ENCODE assay signal across 26 cellular contexts in genomic region chr2:8527676-8528075, GRCh38.
DNase-seq lines count a peak whose midpoint lies in the region; ATAC-seq and TF ChIP-seq lines count a peak whose summit lies in the region.
"Had no signal": no experiment of that assay in that cellular context is flagged by ENCODE, and none has a peak within 500 bp of the region (broad histone marks: within the 10 kb centered on the region; RNA-seq: fewer than 3 reads in every experiment).

No MANE protein-coding gene starts in this region.

- H3K4me1 ChIP-seq in left ventricle myocardium inferior, result peaks cover 13% of the 10 kb centered on the region
- H3K4me1 ChIP-seq in Loucy (ENCODE audit: insufficient read depth, low read length, poor library complexity, severe bottlenecking), result peaks cover 37% of the 10 kb centered on the region

- no peak overlapping the region for H2AFZ ChIP-seq in Loucy (ENCODE audit: low read length)
- H2AFZ ChIP-seq: GM23248 had no signal

- intact Hi-C loops in Right ventricle myocardium superior (cut with DNase I) (no loop called here), left ventricle myocardium inferior (cut with micrococcal nuclease) (no loop called here)

- peak overlapping the region; percentile 3 for H3K27ac Mint-ChIP-seq in central memory CD8-positive, alpha-beta T cell (ENCODE audit: low read depth)
- peak overlapping the region; percentile 15 for H3K27ac Mint-ChIP-seq in stimulated activated memory B cell treated with anti-CD40 and anti-IgM and Interleukin-4, amounts not matched to agents 10 μg/mL and 1 μg/mL and 100 μg/mL, for 72 hours
- no peak overlapping the region for H3K27ac Mint-ChIP-seq in HFFc6
- H3K27ac Mint-ChIP-seq: CD4-positive, alpha-beta memory T cell; IgD-negative memory B cell had no signal

- no peaks in the 10 kb centered on the region for H3K79me2 ChIP-seq in Loucy (ENCODE audit: insufficient read depth, low read length)

- H3K27me3 Mint-ChIP-seq in central memory CD8-positive, alpha-beta T cell, result no peaks in the 10 kb centered on the region
- H3K27me3 Mint-ChIP-seq in stimulated activated memory B cell treated with anti-CD40 and anti-IgM and Interleukin-4, amounts not matched to agents 10 μg/mL and 1 μg/mL and 100 μg/mL, for 72 hours, result no peaks in the 10 kb centered on the region
- peaks cover 28% of the 10 kb centered on the region for H3K27me3 Mint-ChIP-seq in HFFc6 (ENCODE audit: insufficient read depth)
- H3K27me3 Mint-ChIP-seq: CD4-positive, alpha-beta memory T cell; T-helper 17 cell had no signal

- peaks cover 26% of the 10 kb centered on the region for H3K4me1 Mint-ChIP-seq in central memory CD8-positive, alpha-beta T cell
- peaks cover 50% of the 10 kb centered on the region for H3K4me1 Mint-ChIP-seq in stimulated activated memory B cell treated with anti-CD40 and anti-IgM and Interleukin-4, amounts not matched to agents 10 μg/mL and 1 μg/mL and 100 μg/mL, for 72 hours
- H3K4me1 Mint-ChIP-seq in HFFc6 (ENCODE audit: low read depth), result no peaks in the 10 kb centered on the region

- H3K27me3 ChIP-seq in left ventricle myocardium inferior (ENCODE audit: low read depth) (no peaks in the 10 kb centered on the region), Loucy (ENCODE audit: insufficient read depth, low read length, poor library complexity, severe bottlenecking) (no peaks in the 10 kb centered on the region)
- H3K27me3 ChIP-seq: Peyer's patch had no signal

- H3K9ac ChIP-seq in Loucy (ENCODE audit: low read depth, low read length, poor library complexity, severe bottlenecking), result peak overlapping the region; percentile 59
- H3K9ac ChIP-seq: GM23248, KMS-11, SK-N-SH had no signal

- H3K4me2 ChIP-seq in Loucy (ENCODE audit: low read depth, low read length, poor library complexity, severe bottlenecking), result no peak overlapping the region
- H3K4me2 ChIP-seq: KMS-11, SK-N-SH had no signal

- no peak overlapping the region for H3K27ac ChIP-seq in left ventricle myocardium inferior (replicated peaks)
- H3K27ac ChIP-seq: GM23248, KMS-11, Peyer's patch had no signal

- no peaks in the 10 kb centered on the region for H3K9me2 ChIP-seq in Loucy (replicated peaks; ENCODE audit: low read depth, low read length)
- H3K9me2 ChIP-seq: SK-N-SH had no signal

- peak; percentile 27 for DNase-seq in Right ventricle myocardium superior
- DNase-seq in left ventricle myocardium inferior, result no peak
- no peak for DNase-seq in central memory CD8-positive, alpha-beta T cell (ENCODE audit: low spot score in 2 of 2)
- DNase-seq in HFFc6, result no peak
- DNase-seq in T-helper 1 cell, result no peak
- no peak for DNase-seq in NCI-H510A treated with DMSO at 0.1 percent for 48 hours (lab: John Stamatoyannopoulos, UW)
- DNase-seq: C1 segment of cervical spinal cord; Caco-2; CD4-positive, alpha-beta memory T cell; GM23248; H7; NCI-H1092; NCI-H1417 treated with DMSO at 0.1 percent for 48 hours; NCI-H187; NCI-H2081 treated with DMSO at 0.1 percent for 48 hours; NCI-H2171; NCI-H345; OCI-M1; Peyer's patch; SW 1271; T-helper 17 cell had no signal

- H3K36me3 Mint-ChIP-seq in central memory CD8-positive, alpha-beta T cell (ENCODE audit: insufficient read depth), result peaks cover 2% of the 10 kb centered on the region
- H3K36me3 Mint-ChIP-seq in stimulated activated memory B cell treated with anti-CD40 and anti-IgM and Interleukin-4, amounts not matched to agents 10 μg/mL and 1 μg/mL and 100 μg/mL, for 72 hours, result peaks cover 10% of the 10 kb centered on the region
- H3K36me3 Mint-ChIP-seq in HFFc6 (ENCODE audit: low read depth), result peaks cover 8% of the 10 kb centered on the region

- no peak for ATAC-seq in Right ventricle myocardium superior (ENCODE audit: poor library complexity)
- ATAC-seq in central memory CD8-positive, alpha-beta T cell (replicated peaks; ENCODE audit: extremely low read depth, poor library complexity, severe bottlenecking), result no peak
- no peak for ATAC-seq in stimulated activated memory B cell treated with anti-CD40 and anti-IgM and Interleukin-4, amounts not matched to agents 10 μg/mL and 1 μg/mL and 100 μg/mL, for 72 hours
- ATAC-seq: T-helper 17 cell had no signal

- H3K36me3 ChIP-seq in left ventricle myocardium inferior (no peaks in the 10 kb centered on the region), Loucy (ENCODE audit: insufficient read depth, low read length) (no peaks in the 10 kb centered on the region; the same call in 1 of the 2 replicates)
- H3K36me3 ChIP-seq: Peyer's patch had no signal

- H3K4me3 ChIP-seq in left ventricle myocardium inferior (no peak overlapping the region), Loucy (ENCODE audit: low read length, poor library complexity, severe bottlenecking) (no peak overlapping the region)
- H3K4me3 ChIP-seq: GM23248, Peyer's patch had no signal

- H3F3A ChIP-seq in Loucy (ENCODE audit: low read depth), result no peaks in the 10 kb centered on the region

- H3K9me3 ChIP-seq in left ventricle myocardium inferior (replicated peaks), result peaks cover 16% of the 10 kb centered on the region
- peaks cover 12% of the 10 kb centered on the region for H3K9me3 ChIP-seq in Loucy (ENCODE audit: insufficient read depth, low read depth, low read length)
- H3K9me3 ChIP-seq: SK-N-SH had no signal

- H3K9me3 Mint-ChIP-seq in central memory CD8-positive, alpha-beta T cell, result peaks cover 11% of the 10 kb centered on the region
- peaks cover 8% of the 10 kb centered on the region for H3K9me3 Mint-ChIP-seq in stimulated activated memory B cell treated with anti-CD40 and anti-IgM and Interleukin-4, amounts not matched to agents 10 μg/mL and 1 μg/mL and 100 μg/mL, for 72 hours
- peaks cover 19% of the 10 kb centered on the region for H3K9me3 Mint-ChIP-seq in HFFc6

- no peak overlapping the region for H3K4me3 Mint-ChIP-seq in central memory CD8-positive, alpha-beta T cell
- no peak overlapping the region for H3K4me3 Mint-ChIP-seq in stimulated activated memory B cell treated with anti-CD40 and anti-IgM and Interleukin-4, amounts not matched to agents 10 μg/mL and 1 μg/mL and 100 μg/mL, for 72 hours
- no peak overlapping the region for H3K4me3 Mint-ChIP-seq in HFFc6
- H3K4me3 Mint-ChIP-seq: CD4-positive, alpha-beta memory T cell; IgD-negative memory B cell; T-helper 17 cell had no signal

- TF ChIP-seq CTCF in left ventricle myocardium inferior (IDR thresholded peaks at IDR 0.05; ENCODE audit: borderline replicate concordance) (no peak), Loucy (conservative IDR thresholded peaks at IDR 0.05; ENCODE audit: low read length) (no peak), HFFc6 (IDR thresholded peaks at IDR 0.05) (no peak)

- H4K20me1 ChIP-seq in Loucy (ENCODE audit: insufficient read depth, low read length, poor library complexity, severe bottlenecking), result no peaks in the 10 kb centered on the region
